Comparison of ENCODE assay signal across 16 cellular contexts in the genomic region with DNA sequence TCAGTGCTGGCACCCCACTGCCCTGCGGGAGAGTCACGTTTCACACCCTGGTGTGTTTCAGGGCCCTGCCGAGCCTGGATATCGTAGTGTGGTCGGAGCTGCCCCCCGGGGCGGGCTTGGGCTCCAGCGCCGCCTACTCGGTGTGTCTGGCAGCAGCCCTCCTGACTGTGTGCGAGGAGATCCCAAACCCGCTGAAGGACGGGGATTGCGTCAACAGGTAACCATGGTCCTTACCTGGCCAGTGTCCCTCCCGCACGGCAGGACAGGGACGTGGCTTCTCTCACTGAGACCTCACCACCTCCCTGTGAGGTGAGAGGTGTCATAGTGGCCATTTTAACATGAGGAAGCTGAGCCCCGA.
"Had no signal": no experiment of that assay in that cellular context is flagged by ENCODE, and none has a peak within 500 bp of the region (broad histone marks: within the 10 kb centered on the region; RNA-seq: fewer than 3 reads in every experiment).

No MANE protein-coding gene starts in this region.

- H3K4me1 ChIP-seq: testis had no signal

- DNase-seq: activated CD4-positive, alpha-beta memory T cell treated with anti-CD3 and anti-CD28 coated beads for 36 hours; activated CD4-positive, alpha-beta T cell treated with anti-CD3 and anti-CD28 coated beads for 1 hour; activated CD8-positive, alpha-beta memory T cell treated with anti-CD3 and anti-CD28 coated beads, Interleukin-2, amount 10 ng/mL, durations not matched to agents 7 days and 5 days; activated T-cell treated with anti-CD3 and anti-CD28 coated beads, Interleukin-2, amount 50 U/mL, for 24 hours; amniotic stem cell; central memory CD4-positive, alpha-beta T cell; cortex of kidney; effector CD4-positive, alpha-beta T cell; head of caudate nucleus; immature natural killer cell; mucosa of descending colon; naive thymus-derived CD8-positive, alpha-beta T cell; nucleus accumbens; stimulated activated naive CD8-positive, alpha-beta T cell treated with anti-CD3 and anti-CD28 coated beads, Interleukin-15, amount 100 ng/mL, for 72 hours; testis had no signal

- ATAC-seq: activated CD8-positive, alpha-beta memory T cell treated with anti-CD3 and anti-CD28 coated beads, Interleukin-2, amount 10 ng/mL, durations not matched to agents 7 days and 5 days; mucosa of descending colon; naive thymus-derived CD8-positive, alpha-beta T cell; stimulated activated naive CD8-positive, alpha-beta T cell treated with anti-CD3 and anti-CD28 coated beads, Interleukin-15, amount 100 ng/mL, for 72 hours had no signal

- H3K27ac ChIP-seq: skin epidermis, testis had no signal

- H3K27me3 ChIP-seq: testis had no signal

- H3K9me3 ChIP-seq: mucosa of descending colon, testis had no signal

- H3K4me3 ChIP-seq: mucosa of descending colon, skin epidermis, testis had no signal
